In the genomic region with DNA sequence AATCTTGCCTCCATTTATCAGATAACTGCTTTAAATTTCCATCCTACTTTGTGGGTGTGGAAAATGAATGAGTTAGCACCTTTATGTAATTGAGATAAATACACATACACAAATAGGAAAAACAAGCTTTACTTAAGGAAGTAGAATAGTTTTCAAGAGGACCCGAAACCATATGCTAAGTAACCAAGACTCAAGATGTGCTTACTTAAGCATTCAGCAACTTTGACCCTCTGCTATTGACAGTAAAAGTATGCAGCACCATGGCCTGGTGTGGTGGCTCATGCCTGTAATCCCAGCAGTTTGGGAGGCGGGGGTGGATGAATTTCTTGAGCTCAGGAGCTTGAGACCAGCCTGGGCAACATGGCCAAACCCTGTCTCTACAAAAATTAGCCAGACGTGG, we compare ENCODE assay signal across 38 cellular contexts. TPM values are rescaled to one million over a fixed set of nuclear protein-coding genes. Genes with fewer than 3 reads are reported as not detected.
DNase-seq lines count a peak whose midpoint lies in the region; ATAC-seq and TF ChIP-seq lines count a peak whose summit lies in the region.
"Had no signal": no experiment of that assay in that cellular context is flagged by ENCODE, and none has a peak within 500 bp of the region (broad histone marks: within the 10 kb centered on the region; RNA-seq: fewer than 3 reads in every experiment).

No MANE protein-coding gene starts in this region.

- no peaks in the 10 kb centered on the region for H3K36me3 ChIP-seq in BLaER1
- H3K36me3 ChIP-seq: adrenal gland, brain microvascular endothelial cell, heart right ventricle, lower lobe of right lung, stomach, thyroid gland, vagina had no signal

- H3K9ac ChIP-seq in BLaER1: 0 out of 2 replicates have a peak overlapping the region, but pooled peaks have one; percentile 28
- H3K9ac ChIP-seq: GM23248 had no signal

- peak; percentile 32 for ATAC-seq in GM19351 (IDR thresholded peaks at IDR 0.05; ENCODE audit: unreplicated experiment)
- ATAC-seq: A549, lower lobe of right lung, PC-3 had no signal

- no peaks in the 10 kb centered on the region for H3K27me3 ChIP-seq in BLaER1
- H3K27me3 ChIP-seq: adrenal gland, brain microvascular endothelial cell, heart right ventricle, stomach, thyroid gland, vagina had no signal

- H3K4me2 ChIP-seq in BLaER1: peak overlapping the region; percentile 89
- H3K4me2 ChIP-seq: A549, smooth muscle cell had no signal

- H3K4me1 ChIP-seq in BLaER1: peaks cover 93% of the 10 kb centered on the region
- H3K4me1 ChIP-seq: A549, adrenal gland, lower lobe of right lung, stomach, thyroid gland, vagina had no signal

- H3K4me1 Mint-ChIP-seq in mesothelial cell of epicardium: peaks cover 3% of the 10 kb centered on the region
- H3K4me1 Mint-ChIP-seq: nephron had no signal

- H3K27ac Mint-ChIP-seq in mesothelial cell of epicardium: no peak overlapping the region
- H3K27ac Mint-ChIP-seq: activated naive CD4-positive, alpha-beta T cell treated with anti-CD3 and anti-CD28 coated beads for 36 hours; activated T-helper 1 cell treated with anti-CD3 and anti-CD28 coated beads, Interleukin-12 subunit alpha, Interleukin-12 subunit beta, Interleukin-2, Interleukin-4 antibody, amounts not matched to agents 30 ng/mL and 10 ng/mL and 1 ng/mL, durations not matched to agents 14 hours and 24 hours and 36 hours; HFFc6; nephron had no signal

- peak; percentile 73 for DNase-seq in MV-4-11 (lab: John Stamatoyannopoulos, UW)
- peak; percentile 18 for DNase-seq in globus pallidus (ENCODE audit: low spot score)
- no peak for DNase-seq in mesothelial cell of epicardium (ENCODE audit: low spot score in 2 of 2, unreplicated experiment in 2 of 2)
- no peak for DNase-seq in NCI-H1417 treated with DMSO at 0.1 percent for 48 hours (lab: John Stamatoyannopoulos, UW)
- no peak for DNase-seq in caudate nucleus (lab: John Stamatoyannopoulos, UW)
- DNase-seq in HK-2 (ENCODE audit: unreplicated experiment): no peak
- DNase-seq: activated CD4-positive, CD25-positive, alpha-beta regulatory T cell; activated naive CD4-positive, alpha-beta T cell treated with anti-CD3 and anti-CD28 coated beads for 36 hours; adrenal gland; AML-193; brain microvascular endothelial cell; COR-L47; DMS53; effector CD8-positive, alpha-beta T cell; GM23248; heart right ventricle; HFFc6; IMR-90; lower lobe of right lung; NCI-H1436; NCI-H2107; NCI-H446 treated with DMSO at 0.1 percent for 48 hours; PC-3; retina; Right ventricle myocardium superior; stimulated activated CD4-positive, alpha-beta T cell treated with anti-CD3 and anti-CD28 coated beads, Interleukin-1b, Interleukin-23, amount 100 ng/mL, for 48 hours; stimulated activated CD8-positive, alpha-beta memory T cell treated with anti-CD3 and anti-CD28 coated beads, Interleukin-4, amount 100 ng/mL, for 48 hours; stomach; SW 1271; thyroid gland had no signal

- no peak overlapping the region for H3K4me3 ChIP-seq in BLaER1
- H3K4me3 ChIP-seq: A549, adrenal gland, GM23248, heart right ventricle, lower lobe of right lung, smooth muscle cell, stomach, thyroid gland, vagina had no signal

- H3K36me3 Mint-ChIP-seq in mesothelial cell of epicardium: no peaks in the 10 kb centered on the region

- H3K9me3 Mint-ChIP-seq in mesothelial cell of epicardium: no peaks in the 10 kb centered on the region
- H3K9me3 Mint-ChIP-seq: activated naive CD4-positive, alpha-beta T cell treated with anti-CD3 and anti-CD28 coated beads for 36 hours; activated T-helper 1 cell treated with anti-CD3 and anti-CD28 coated beads, Interleukin-12 subunit alpha, Interleukin-12 subunit beta, Interleukin-2, Interleukin-4 antibody, amounts not matched to agents 30 ng/mL and 10 ng/mL and 1 ng/mL, durations not matched to agents 14 hours and 24 hours and 36 hours; HFFc6; nephron had no signal

- no peak for TF ChIP-seq CTCF in mesothelial cell of epicardium (IDR thresholded peaks at IDR 0.05; ENCODE audit: unreplicated experiment)

- H3K27ac ChIP-seq in BLaER1 (peak overlapping the region; percentile 70), caudate nucleus (ENCODE audit: low read depth, low read length) (no peak overlapping the region)
- H3K27ac ChIP-seq: A549, brain microvascular endothelial cell, GM23248, lower lobe of right lung, stomach, thyroid gland, vagina had no signal

- H3K27me3 Mint-ChIP-seq in mesothelial cell of epicardium (ENCODE audit: low read depth): peaks cover 2% of the 10 kb centered on the region

- no peaks in the 10 kb centered on the region for H3K9me3 ChIP-seq in BLaER1
- H3K9me3 ChIP-seq: A549, adrenal gland, heart right ventricle, lower lobe of right lung, stomach, thyroid gland, vagina had no signal

- no peaks in the 10 kb centered on the region for H4K20me1 ChIP-seq in BLaER1

- H3K4me3 Mint-ChIP-seq in mesothelial cell of epicardium: no peak overlapping the region
- H3K4me3 Mint-ChIP-seq: activated naive CD4-positive, alpha-beta T cell treated with anti-CD3 and anti-CD28 coated beads for 36 hours; activated T-helper 1 cell treated with anti-CD3 and anti-CD28 coated beads, Interleukin-12 subunit alpha, Interleukin-12 subunit beta, Interleukin-2, Interleukin-4 antibody, amounts not matched to agents 30 ng/mL and 10 ng/mL and 1 ng/mL, durations not matched to agents 14 hours and 24 hours and 36 hours; HFFc6; nephron had no signal

RNA-seq across cellular contexts. Expression of gene RNF175, which starts 29.9 kb away (rescaled TPM):
- 2.3 to 4.3 TPM (median 2.5 TPM) in 3 replicates for total RNA-seq in mesothelial cell of epicardium
- total RNA-seq: activated T-helper 1 cell treated with anti-CD3 and anti-CD28 coated beads, Interleukin-12 subunit alpha, Interleukin-12 subunit beta, Interleukin-2, Interleukin-4 antibody, amounts not matched to agents 30 ng/mL and 10 ng/mL and 1 ng/mL, durations not matched to agents 14 hours and 24 hours and 36 hours; GM23248; HFFc6; IMR-90; PC-3 had no signal

RNA-seq across cellular contexts. Expression of gene TLR2, which starts 45.8 kb away (rescaled TPM):
- 2.4 to 3.0 TPM (median 2.9 TPM) in 3 replicates for total RNA-seq in mesothelial cell of epicardium
- total RNA-seq: GM23248, HFFc6, smooth muscle cell had no signal

RNA-seq across cellular contexts. Expression of gene SFRP2, which starts 59.0 kb away (rescaled TPM):
- total RNA-seq in mesothelial cell of epicardium: 22.8 to 27.1 TPM (median 23.8 TPM) in 3 replicates
- total RNA-seq: activated naive CD4-positive, alpha-beta T cell treated with anti-CD3 and anti-CD28 coated beads for 36 hours; activated T-helper 1 cell treated with anti-CD3 and anti-CD28 coated beads, Interleukin-12 subunit alpha, Interleukin-12 subunit beta, Interleukin-2, Interleukin-4 antibody, amounts not matched to agents 30 ng/mL and 10 ng/mL and 1 ng/mL, durations not matched to agents 14 hours and 24 hours and 36 hours; epithelial cell of proximal tubule; HFFc6; IMR-90; PC-3; Right ventricle myocardium superior had no signal

Comparison
In these comparisons a context has a peak if more than half of its experiments do, and no peak if none do; other contexts are left out.
1. DNase-seq: peak in MV-4-11 (single experiment) and globus pallidus (single experiment); none in mesothelial cell of epicardium (0 of 2), NCI-H1417 treated with DMSO at 0.1 percent for 48 hours (single experiment), caudate nucleus (0 of 61) and HK-2 (single experiment).